Comparison of ENCODE assay signal across 8 cellular contexts in genomic region chr2:112275314-112275886, GRCh38. TPM values are rescaled to one million over a fixed set of nuclear protein-coding genes. Genes with fewer than 3 reads are reported as not detected.
DNase-seq lines count a peak whose midpoint lies in the region; ATAC-seq and TF ChIP-seq lines count a peak whose summit lies in the region.

ZC3H6 (plus strand) TSS chr2:112275597; CDS start chr2:112275995, 398 bp downstream.

- no peaks in the 10 kb centered on the region for H3K27me3 ChIP-seq in GM23248 (replicated peaks; ENCODE audit: insufficient read depth)

- in situ Hi-C loops in GM23248 (cut with MboI) = no loop called here

- peaks cover 10% of the 10 kb centered on the region for H3K4me1 Mint-ChIP-seq in activated T-helper 2 cell treated with anti-CD3 and anti-CD28 coated beads, Interferon-gamma antibody, Interleukin-2, Interleukin-4, amounts not matched to agents 10 μg/mL and 5 μg/mL and 100 μg/mL, durations not matched to agents 14 hours and 24 hours and 36 hours (ENCODE audit: low read depth)
- H3K4me1 Mint-ChIP-seq in natural killer cell treated with Interleukin-12 subunit alpha and Interleukin-12 subunit beta and Interleukin-15 and Interleukin-18, amount 100 ng/mL, for 72 hours (ENCODE audit: low read depth in 2 of 2) = peaks cover 0 to 14% of the 10 kb centered on the region in 2 donors

- 0 out of 2 replicates have a peak, but pooled peaks cover 8% of the 10 kb centered on the region for H3F3A ChIP-seq in GM23248 (ENCODE audit: insufficient read depth)

- TF ChIP-seq CTCF in fibroblast of mammary gland (conservative IDR thresholded peaks at IDR 0.05; ENCODE audit: control insufficient read depth, insufficient read depth, low read depth, low read length) = no peak

- H3K27me3 Mint-ChIP-seq in activated T-helper 2 cell treated with anti-CD3 and anti-CD28 coated beads, Interferon-gamma antibody, Interleukin-2, Interleukin-4, amounts not matched to agents 10 μg/mL and 5 μg/mL and 100 μg/mL, durations not matched to agents 14 hours and 24 hours and 36 hours (ENCODE audit: low read depth) = no peaks in the 10 kb centered on the region
- H3K27me3 Mint-ChIP-seq in natural killer cell treated with Interleukin-12 subunit alpha and Interleukin-12 subunit beta and Interleukin-15 and Interleukin-18, amount 100 ng/mL, for 72 hours = no peaks in the 10 kb centered on the region

- H3K9ac ChIP-seq in GM23248 = peak within 1 kb of the TSS; percentile 99

- H3K9me2 ChIP-seq in GM23248 (ENCODE audit: insufficient read depth) = no peaks in the 10 kb centered on the region

- peak; percentile 99 for ATAC-seq in natural killer cell treated with Interleukin-12 subunit alpha and Interleukin-12 subunit beta and Interleukin-15 and Interleukin-18, amount 100 ng/mL, for 72 hours
- ATAC-seq in stimulated activated naive CD8-positive, alpha-beta T cell treated with anti-CD3 and anti-CD28 coated beads, Interleukin-15, Interleukin-2, amounts not matched to agents 100 U/mL and 50 U/mL, for 24 hours = peak; percentile 98

- H3K4me3 ChIP-seq in GM23248 (peak within 1 kb of the TSS; percentile 91), fibroblast of mammary gland (ENCODE audit: control insufficient read depth, low read depth, low read length) (peak within 1 kb of the TSS; percentile 87)

- no peaks in the 10 kb centered on the region for H3K36me3 ChIP-seq in GM23248 (ENCODE audit: low read depth)

- H3K79me2 ChIP-seq in GM23248 (ENCODE audit: insufficient read depth) = no peaks in the 10 kb centered on the region; the same call in 1 of the 2 replicates

- H2AFZ ChIP-seq in GM23248 = peak within 1 kb of the TSS; percentile 86

- H3K4me2 ChIP-seq in GM23248 (ENCODE audit: unreplicated experiment) = peak within 1 kb of the TSS; percentile 98

- H4K20me1 ChIP-seq in GM23248 (ENCODE audit: insufficient read depth) = no peaks in the 10 kb centered on the region

- peak; percentile 97 for DNase-seq in Daoy (ENCODE audit: low read depth)
- peak; percentile 98 for DNase-seq in GM23248
- peak; percentile 94 to 95 for DNase-seq in Kasumi-1 (lab: John Stamatoyannopoulos, UW)
- DNase-seq in RPMI7951 (ENCODE audit: low read depth) = peak; percentile 98
- DNase-seq in activated T-helper 2 cell treated with anti-CD3 and anti-CD28 coated beads, Interferon-gamma antibody, Interleukin-2, Interleukin-4, amounts not matched to agents 10 μg/mL and 5 μg/mL and 100 μg/mL, durations not matched to agents 14 hours and 24 hours and 36 hours (ENCODE audit: low spot score) = peak; percentile 100
- DNase-seq in fibroblast of mammary gland (ENCODE audit: low read depth) = peak; percentile 97
- peak; percentile 100 for DNase-seq in natural killer cell treated with Interleukin-12 subunit alpha and Interleukin-12 subunit beta and Interleukin-15 and Interleukin-18, amount 100 ng/mL, for 72 hours (ENCODE audit: low spot score)
- peak; percentile 100 for DNase-seq in stimulated activated naive CD8-positive, alpha-beta T cell treated with anti-CD3 and anti-CD28 coated beads, Interleukin-15, Interleukin-2, amounts not matched to agents 100 U/mL and 50 U/mL, for 24 hours

- H3K27ac ChIP-seq in GM23248 = peak within 1 kb of the TSS; percentile 94

- WGBS in GM23248 (ENCODE audit: low coverage in 1 of 2, low lambda C conversion rate in 2 of 2, missing lambda C conversion rate in 2 of 2), 2 experiments = 0 to 1% methylated on average over 48 to 58 of the region's 59 CpGs

- no peaks in the 10 kb centered on the region for H3K36me3 Mint-ChIP-seq in activated T-helper 2 cell treated with anti-CD3 and anti-CD28 coated beads, Interferon-gamma antibody, Interleukin-2, Interleukin-4, amounts not matched to agents 10 μg/mL and 5 μg/mL and 100 μg/mL, durations not matched to agents 14 hours and 24 hours and 36 hours (ENCODE audit: low read depth)
- H3K36me3 Mint-ChIP-seq in natural killer cell treated with Interleukin-12 subunit alpha and Interleukin-12 subunit beta and Interleukin-15 and Interleukin-18, amount 100 ng/mL, for 72 hours = no peaks in the 10 kb centered on the region

- peak within 1 kb of the TSS; percentile 98 for H3K27ac Mint-ChIP-seq in activated T-helper 2 cell treated with anti-CD3 and anti-CD28 coated beads, Interferon-gamma antibody, Interleukin-2, Interleukin-4, amounts not matched to agents 10 μg/mL and 5 μg/mL and 100 μg/mL, durations not matched to agents 14 hours and 24 hours and 36 hours
- H3K27ac Mint-ChIP-seq in natural killer cell treated with Interleukin-12 subunit alpha and Interleukin-12 subunit beta and Interleukin-15 and Interleukin-18, amount 100 ng/mL, for 72 hours = peak within 1 kb of the TSS; percentile 93 to 94

- intact Hi-C loops in activated T-helper 2 cell treated with anti-CD3 and anti-CD28 coated beads, Interferon-gamma antibody, Interleukin-2, Interleukin-4, amounts not matched to agents 10 μg/mL and 5 μg/mL and 100 μg/mL, durations not matched to agents 14 hours and 24 hours and 36 hours (cut with micrococcal nuclease) = loop anchor here (1.0 to 5.0 kb wide), 6 partner anchors 16 to 393 kb away; partner anchors contain the start of genes ANAPC1, CHCHD5 and TTL

- H3K9me3 ChIP-seq in GM23248 (ENCODE audit: low read depth) = no peaks in the 10 kb centered on the region

- peaks cover 12% of the 10 kb centered on the region; the same call in 1 of the 2 replicates for H3K4me1 ChIP-seq in GM23248 (ENCODE audit: insufficient read depth)

- H3K4me3 Mint-ChIP-seq in activated T-helper 2 cell treated with anti-CD3 and anti-CD28 coated beads, Interferon-gamma antibody, Interleukin-2, Interleukin-4, amounts not matched to agents 10 μg/mL and 5 μg/mL and 100 μg/mL, durations not matched to agents 14 hours and 24 hours and 36 hours (ENCODE audit: low read depth) = peak within 1 kb of the TSS; percentile 93
- peak within 1 kb of the TSS; percentile 86 for H3K4me3 Mint-ChIP-seq in natural killer cell treated with Interleukin-12 subunit alpha and Interleukin-12 subunit beta and Interleukin-15 and Interleukin-18, amount 100 ng/mL, for 72 hours

- H3K9me3 Mint-ChIP-seq in activated T-helper 2 cell treated with anti-CD3 and anti-CD28 coated beads, Interferon-gamma antibody, Interleukin-2, Interleukin-4, amounts not matched to agents 10 μg/mL and 5 μg/mL and 100 μg/mL, durations not matched to agents 14 hours and 24 hours and 36 hours = no peaks in the 10 kb centered on the region
- no peaks in the 10 kb centered on the region for H3K9me3 Mint-ChIP-seq in natural killer cell treated with Interleukin-12 subunit alpha and Interleukin-12 subunit beta and Interleukin-15 and Interleukin-18, amount 100 ng/mL, for 72 hours

RNA-seq across cellular contexts. Expression of gene ZC3H6, which starts in this region (rescaled TPM):
- total RNA-seq in Daoy (2014; rRNA removed; shearing (Covaris generic)) = 0.36 and 0.69 TPM in 2 replicates
- total RNA-seq in GM23248 (2014; rRNA removed; shearing (Covaris generic)) = 2.5 and 3.3 TPM in 2 replicates
- 2.1 and 2.5 TPM in 2 replicates for polyA plus RNA-seq in GM23248 (2016; fragmentation: Nextera tagmentation; extraction: Ambion mirVana)
- total RNA-seq in RPMI7951 (2014; rRNA removed; shearing (Covaris generic)) = 4.3 and 5.6 TPM in 2 replicates
- 8.0 and 8.2 TPM in 2 replicates for total RNA-seq in activated T-helper 2 cell treated with anti-CD3 and anti-CD28 coated beads, Interferon-gamma antibody, Interleukin-2, Interleukin-4, amounts not matched to agents 10 μg/mL and 5 μg/mL and 100 μg/mL, durations not matched to agents 14 hours and 24 hours and 36 hours
- 1 to 10 TPM; 2.6 to 3.4 TPM for total RNA-seq in natural killer cell treated with Interleukin-12 subunit alpha and Interleukin-12 subunit beta and Interleukin-15 and Interleukin-18, amount 100 ng/mL, for 72 hours

Comparison
In these comparisons a context has a peak if more than half of its experiments do, and no peak if none do; other contexts are left out.
1. Peak in every context shown above with its lines: DNase-seq, ATAC-seq, H3K4me3 ChIP-seq and H3K27ac ChIP-seq.
2. Peak in DNase-seq in Daoy; RNA of the gene not detected or under 1 TPM.